1 cellular context compared by ENCODE assay signal in the genomic region with DNA sequence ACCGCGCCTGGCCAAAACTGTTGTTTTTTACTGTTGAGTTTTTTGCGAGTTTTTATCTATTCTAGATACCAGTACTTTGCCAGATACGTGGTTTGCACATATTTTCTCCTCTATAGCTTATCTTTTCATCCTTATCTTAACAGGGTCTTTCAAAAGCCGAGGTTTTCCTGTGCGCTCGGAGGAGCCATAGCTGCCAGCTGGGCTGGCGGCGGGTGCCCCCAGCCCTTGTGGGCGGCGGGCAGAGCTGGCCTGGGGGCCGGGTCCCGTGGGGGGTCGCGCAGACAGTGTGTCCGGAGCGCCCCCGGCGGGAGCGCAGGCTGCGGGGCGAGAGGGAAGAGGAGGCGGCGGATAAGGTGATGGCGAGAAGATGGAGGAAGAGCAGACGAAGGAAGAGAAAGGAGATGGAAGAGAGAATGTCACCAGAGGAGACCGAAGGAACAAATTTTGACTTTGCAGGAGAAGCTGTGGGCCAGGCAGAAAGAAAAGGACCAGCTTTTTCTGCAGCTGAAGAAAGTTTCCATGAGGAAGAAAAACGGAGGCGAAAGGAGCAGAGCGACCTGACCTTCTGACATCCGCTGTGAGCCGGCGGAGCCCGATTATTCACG.
TF ChIP-seq lines count a peak whose summit lies in the region.

No MANE protein-coding gene starts in this region.

TF ChIP-seq in GM12878, 131 proteins besides CTCF, POLR2A, EP300 and RAD21:
- no peak for TF ChIP-seq CBX5 (IDR thresholded peaks at IDR 0.05; ENCODE audit: low read depth)
- 0 out of 2 replicates have a peak, but pooled peaks have one; percentile 16 for TF ChIP-seq NBN (IDR thresholded peaks at IDR 0.05)
- TF ChIP-seq NR2F1 (conservative IDR thresholded peaks at IDR 0.05), result peak; percentile 37; the same call in 1 of the 2 replicates
- 0 out of 2 replicates have a peak, but pooled peaks have one; percentile 35 for TF ChIP-seq SPI1 (IDR thresholded peaks at IDR 0.05; ENCODE audit: borderline replicate concordance, insufficient read depth, low read depth, low read length)
- TF ChIP-seq EZH2 (IDR thresholded peaks at IDR 0.05; ENCODE audit: borderline replicate concordance, control insufficient read depth, low read depth, low read length), result no peak
- no peak for TF ChIP-seq SMAD1 (IDR thresholded peaks at IDR 0.05; ENCODE audit: low read depth, partially characterized antibody)
- peak in 1 of 2 experiments; percentile 13; a peak in 1 of 4 replicates for TF ChIP-seq IKZF2 (IDR thresholded peaks at IDR 0.05)
TF ChIP-seq in GM12878: peak in this region for 4.
